8 cellular contexts compared by ENCODE assay signal in genomic region chr10:94546058-94546595, GRCh38. TPM values are rescaled to one million over a fixed set of nuclear protein-coding genes. Genes with fewer than 3 reads are reported as not detected.
A peak's percentile ranks its signal among the peaks of the same experiment; 100 is the strongest.
DNase-seq lines count a peak whose midpoint lies in the region; ATAC-seq, FAIRE-seq and TF ChIP-seq lines count a peak whose summit lies in the region.

No MANE protein-coding gene starts in this region.

- peak overlapping the region; percentile 69; the same call in 1 of the 2 replicates for H2BK12ac ChIP-seq in H1 (ENCODE audit: low read depth, low read length)

- FAIRE-seq in H1 (lab: Jason Lieb, UNC), result no peak

- H3K4me3 ChIP-seq in H1 (ENCODE audit: extremely low read depth in 1 of 4, insufficient read depth in 2 of 4, low read depth in 3 of 4, low read length in 4 of 4), result peak overlapping the region; percentile 97 to 100 (median 98)
- H3K4me3 ChIP-seq in mesendoderm (ENCODE audit: low read length), result peak overlapping the region; percentile 80

- ATAC-seq in GM18517 (IDR thresholded peaks at IDR 0.05; ENCODE audit: unreplicated experiment) (peak; percentile 10), HG03342 (IDR thresholded peaks at IDR 0.05; ENCODE audit: unreplicated experiment) (peak; percentile 10)

- H2AK5ac ChIP-seq in H1 (ENCODE audit: low read depth, low read length) (peak overlapping the region; percentile 70; the same call in 1 of the 2 replicates), mesendoderm (ENCODE audit: low read length) (no peak overlapping the region)

- CTCF ChIA-PET in H1 (lab: Charles Lee; ENCODE audit: partially characterized antibody), result no interaction called here

- peak overlapping the region; percentile 95 for H3K27ac ChIP-seq in H1 (ENCODE audit: low read depth, low read length)
- peak overlapping the region; percentile 93 for H3K27ac ChIP-seq in mesendoderm (ENCODE audit: low read depth, low read length)

- H2BK120ac ChIP-seq in H1 (replicated peaks; ENCODE audit: low read depth, low read length), result no peak overlapping the region
- H2BK120ac ChIP-seq in mesendoderm (ENCODE audit: low read depth, low read length), result no peak overlapping the region

- H2AFZ ChIP-seq in H1 (ENCODE audit: low read length), result peak overlapping the region; percentile 53; the same call in 1 of the 2 replicates

- H4K8ac ChIP-seq in H1 (ENCODE audit: extremely low read depth, insufficient read depth, low read length), result peak overlapping the region; percentile 99
- H4K8ac ChIP-seq in mesendoderm (ENCODE audit: low read depth, low read length), result no peak overlapping the region

- H3K4ac ChIP-seq in H1 (replicated peaks; ENCODE audit: insufficient read length, low read depth, low read length) (peak overlapping the region; percentile 92), mesendoderm (ENCODE audit: low read depth, low read length) (no peak overlapping the region)

- H3K27me3 ChIP-seq in H1 (replicated peaks in 1 of 4; ENCODE audit: control insufficient read depth in 3 of 4, extremely low read depth in 1 of 4, insufficient read depth in 3 of 4, low read length in 3 of 4), result no peaks in the 10 kb centered on the region
- H3K27me3 ChIP-seq in mesendoderm (ENCODE audit: insufficient read depth, low read length, poor library complexity), result no peaks in the 10 kb centered on the region

- H3K14ac ChIP-seq in H1 (ENCODE audit: insufficient read length), result no peak overlapping the region

- H3K79me1 ChIP-seq in H1 (ENCODE audit: low read depth, low read length), result no peaks in the 10 kb centered on the region
- H3K79me1 ChIP-seq in mesendoderm (ENCODE audit: low read length), result no peaks in the 10 kb centered on the region

- H4K91ac ChIP-seq in H1 (replicated peaks; ENCODE audit: insufficient read length, low read length), result peak overlapping the region; percentile 93

- H3K23me2 ChIP-seq in H1 (ENCODE audit: low read depth, low read length), result peaks cover 6% of the 10 kb centered on the region

- H3K36me3 ChIP-seq in H1 (ENCODE audit: control insufficient read depth in 2 of 4, insufficient read depth in 4 of 4, low read length in 3 of 4) (peaks cover 0 to 38% (median 2%) of the 10 kb centered on the region in 4 experiments; a peak in 4 of 8 replicates), mesendoderm (ENCODE audit: control insufficient read depth, insufficient read depth, low read length) (no peaks in the 10 kb centered on the region)

- no peak; a peak in 1 of 3 replicates for TF ChIP-seq POLR2A in H1 (IDR thresholded peaks at IDR 0.05; ENCODE audit: control extremely low read depth in 1 of 2, low read depth in 2 of 2, low read length in 2 of 2)

- no peak for TF ChIP-seq RAD21 in H1 (IDR thresholded peaks at IDR 0.05 in 1 of 2, conservative IDR thresholded peaks at IDR 0.05 in 1 of 2; ENCODE audit: low read depth in 2 of 2, low read length in 2 of 2)

- H3K79me2 ChIP-seq in H1 (ENCODE audit: control insufficient read depth in 1 of 2, insufficient read depth in 2 of 2, low read length in 2 of 2) (peaks cover 12 to 55% of the 10 kb centered on the region in 2 experiments; a peak in 3 of 4 replicates), mesendoderm (ENCODE audit: control insufficient read depth, insufficient read depth, low read length) (peaks cover 37% of the 10 kb centered on the region)

- H4K5ac ChIP-seq in H1 (ENCODE audit: insufficient read length, low read depth, low read length) (peak overlapping the region; percentile 24), mesendoderm (ENCODE audit: low read length) (no peak overlapping the region)

- peak overlapping the region; percentile 78 for H3K4me2 ChIP-seq in H1 (ENCODE audit: insufficient read depth in 1 of 2, low read depth in 2 of 2, low read length in 2 of 2)
- peak overlapping the region; percentile 66 for H3K4me2 ChIP-seq in mesendoderm (ENCODE audit: low read length)

- H3K56ac ChIP-seq in H1 (replicated peaks; ENCODE audit: insufficient read length, low read depth, low read length), result peak overlapping the region; percentile 95
- peak overlapping the region; percentile 98 for H3K56ac ChIP-seq in mesendoderm (ENCODE audit: low read length)

- no peak overlapping the region for H2BK20ac ChIP-seq in H1 (ENCODE audit: low read length)

- H2BK5ac ChIP-seq in H1 (ENCODE audit: low read depth, low read length) (peak overlapping the region; percentile 96), mesendoderm (ENCODE audit: low read length) (peak overlapping the region; percentile 14)

- H3K18ac ChIP-seq in H1 (ENCODE audit: extremely low read depth, low read length) (peak overlapping the region; percentile 85), mesendoderm (ENCODE audit: low read length) (peak overlapping the region; percentile 98)

- H3K9ac ChIP-seq in H1 (replicated peaks in 1 of 4; ENCODE audit: extremely low read depth in 1 of 4, low read depth in 3 of 4, low read length in 3 of 4), result peak overlapping the region; percentile 98 to 99 (median 98)
- H3K9ac ChIP-seq in mesendoderm (ENCODE audit: low read length), result peak overlapping the region; percentile 90

- H3K4me1 ChIP-seq in H1 (replicated peaks in 1 of 4; ENCODE audit: control insufficient read depth in 3 of 4, insufficient read depth in 4 of 4, low read length in 3 of 4), result peaks cover 0 to 11% (median 4%) of the 10 kb centered on the region in 4 experiments; a peak in 5 of 7 replicates
- no peaks in the 10 kb centered on the region for H3K4me1 ChIP-seq in mesendoderm (ENCODE audit: control insufficient read depth, low read depth, low read length)

- WGBS in H1 (ENCODE audit: extremely low coverage in 1 of 2, insufficient coverage in 1 of 2, insufficient read length in 1 of 2, insufficient replicate concordance in 2 of 2, low coverage in 1 of 2, low lambda C conversion rate in 2 of 2, missing lambda C conversion rate in 1 of 2), 2 experiments, result 2% methylated on average over 21 of the region's 21 CpGs; no CpG with 5 or more reads in 1 of the 2 experiments
- no CpG with 5 or more reads among the region's 21 CpGs for WGBS in mesendoderm (ENCODE audit: extremely low coverage, insufficient coverage, low lambda C conversion rate)

- no peaks in the 10 kb centered on the region for H3K9me3 ChIP-seq in H1 (ENCODE audit: insufficient read depth in 2 of 2, low read depth in 1 of 2, low read length in 1 of 2)

- H4K20me1 ChIP-seq in H1 (replicated peaks in 1 of 2; ENCODE audit: control insufficient read depth in 1 of 2, insufficient read depth in 2 of 2, low read length in 2 of 2), result peaks cover 2 to 4% of the 10 kb centered on the region in 2 experiments

- peak; percentile 21 to 33 for DNase-seq in AML-193 (lab: John Stamatoyannopoulos, UW)
- DNase-seq in SHP77 treated with DMSO at 0.1 percent for 48 hours (lab: John Stamatoyannopoulos, UW), result peak; percentile 46
- DNase-seq in H1 (ENCODE audit: low read depth in 1 of 2, low spot score in 2 of 2), result no peak
- peak; percentile 44 for DNase-seq in mesendoderm
- no peak for DNase-seq in NCI-H2107 (lab: John Stamatoyannopoulos, UW)
- DNase-seq in T-helper 9 cell, result no peak

- H2BK15ac ChIP-seq in H1 (ENCODE audit: low read length), result no peak overlapping the region
- H2BK15ac ChIP-seq in mesendoderm (replicated peaks; ENCODE audit: low read depth), result no peak overlapping the region

- H3K23ac ChIP-seq in H1 (ENCODE audit: insufficient read length), result no peak overlapping the region
- H3K23ac ChIP-seq in mesendoderm (ENCODE audit: low read length), result peak overlapping the region; percentile 32

- POLR2A ChIA-PET in H1 (lab: Charles Lee; ENCODE audit: partially characterized antibody), result interaction anchor here (0.6 to 8.1 kb wide), 17 partner anchors 13 to 685 kb away, joined by 3 to 146 read pairs (median 4); partner anchors contain the start of gene TBC1D12

- no peak for TF ChIP-seq EP300 in H1 (IDR thresholded peaks at IDR 0.05; ENCODE audit: borderline replicate concordance in 1 of 2, low read depth in 2 of 2, low read length in 2 of 2)

- no peak for TF ChIP-seq CTCF in H1 (IDR thresholded peaks at IDR 0.05; ENCODE audit: control extremely low read depth in 1 of 3, insufficient read depth in 1 of 3, low read depth in 1 of 3, low read length in 3 of 3)

TF ChIP-seq in H1, 55 proteins besides CTCF, POLR2A, EP300 and RAD21:
- 0 out of 2 replicates have a peak, but pooled peaks have one; percentile 19 for TF ChIP-seq KDM5A (IDR thresholded peaks at IDR 0.05; ENCODE audit: low read length)
- TF ChIP-seq TEAD4 (IDR thresholded peaks at IDR 0.05; ENCODE audit: low read depth, low read length), result no peak
TF ChIP-seq in H1: peak in this region for 1.

RNA-seq across cellular contexts. Expression of gene HELLS, which starts 0.5 kb away (rescaled TPM):
- 353 and 371 TPM in 2 replicates for total RNA-seq in H1 (2021; fragmentation: NEBNext Ultra II Directional; extraction: Animal tissue kit (Norgen Biotek cat#: 25700))
- polyA plus RNA-seq in H1 (2011; rRNA removed), result 112 and 147 TPM in 2 replicates
- polyA plus RNA-seq in H1 (2011; cell fraction: cytosol; rRNA removed), result 161 TPM
- 123 TPM for polyA plus RNA-seq in H1 (2011; cell fraction: nucleus; rRNA removed)
- polyA plus RNA-seq in H1 (2012, experiment 1 of 2), result 94.1 to 110 TPM (median 103 TPM) in 4 replicates
- 8.7 TPM for polyA plus RNA-seq in H1 (2012, experiment 2 of 2)
- polyA plus RNA-seq in H1 (2013, experiment 1 of 2), result 144 TPM
- 133 TPM for polyA plus RNA-seq in H1 (2013, experiment 2 of 2)
- 164 and 201 TPM in 2 replicates for polyA minus RNA-seq in H1 (2011; rRNA and poly(A)+ RNA removed)
- polyA minus RNA-seq in H1 (2011; cell fraction: cytosol; rRNA and poly(A)+ RNA removed), result 177 TPM
- 281 TPM for polyA minus RNA-seq in H1 (2011; cell fraction: nucleus; rRNA and poly(A)+ RNA removed)
- 78.8 TPM for polyA plus RNA-seq in mesendoderm (2013, experiment 1 of 2)
- polyA plus RNA-seq in mesendoderm (2013, experiment 2 of 2), result 73.0 TPM

Comparison
In these comparisons a context has a peak if more than half of its experiments do, and no peak if none do; other contexts are left out.
1. DNase-seq: peak in AML-193 (2 of 2), SHP77 treated with DMSO at 0.1 percent for 48 hours (single experiment) and mesendoderm (single experiment); none in H1 (0 of 2), NCI-H2107 (single experiment) and T-helper 9 cell (single experiment).